In genomic region chr15:69468241-69469121, GRCh38 we compare ENCODE assay signal across 9 cellular contexts. TPM values are rescaled to one million over a fixed set of nuclear protein-coding genes. Genes with fewer than 3 reads are reported as not detected.
DNase-seq lines count a peak whose midpoint lies in the region; ATAC-seq and TF ChIP-seq lines count a peak whose summit lies in the region.
"Had no signal": no experiment of that assay in that cellular context is flagged by ENCODE, and none has a peak within 500 bp of the region (broad histone marks: within the 10 kb centered on the region; RNA-seq: fewer than 3 reads in every experiment).

No MANE protein-coding gene starts in this region.

- H3K4me1 Mint-ChIP-seq in activated CD4-positive, alpha-beta T cell treated with anti-CD3 and anti-CD28 coated beads, Interleukin-2, amount 10 ng/mL, durations not matched to agents 7 days and 5 days, result peaks cover 29% of the 10 kb centered on the region

- CTCF ChIA-PET in activated CD4-positive, alpha-beta T cell treated with anti-CD3 and anti-CD28 coated beads, Interleukin-2, amount 10 ng/mL, durations not matched to agents 7 days and 5 days (lab: Charles Lee), result interaction anchor here (0.9 to 2.7 kb wide), 8 partner anchors 9 to 1044 kb away, joined by 3 to 7 read pairs (median 4); partner anchors contain the start of gene RPLP1

- no peak overlapping the region for H3K4me3 ChIP-seq in GM12865 (ENCODE audit: low read depth, low read length)

- H3K27ac Mint-ChIP-seq in activated CD4-positive, alpha-beta T cell treated with anti-CD3 and anti-CD28 coated beads, Interleukin-2, amount 10 ng/mL, durations not matched to agents 7 days and 5 days, result peak overlapping the region; percentile 85

- ATAC-seq in HG03097 (IDR thresholded peaks at IDR 0.05; ENCODE audit: low FRiP score, unreplicated experiment) (no peak), HG03025 (IDR thresholded peaks at IDR 0.05; ENCODE audit: low FRiP score, unreplicated experiment) (no peak)

- DNase-seq in GM12865 (ENCODE audit: low read depth), result peak; percentile 72
- peak; percentile 93 for DNase-seq in NCI-H2107 treated with DMSO at 0.1 percent for 48 hours (lab: John Stamatoyannopoulos, UW; ENCODE audit: unreplicated experiment)
- peak; percentile 85 for DNase-seq in activated CD4-positive, alpha-beta T cell treated with anti-CD3 and anti-CD28 coated beads, Interleukin-2, amount 10 ng/mL, durations not matched to agents 7 days and 5 days
- peak; percentile 45 for DNase-seq in dermis blood vessel endothelial cell
- DNase-seq in renal cortical epithelial cell (ENCODE audit: low read depth), result peak; percentile 94
- DNase-seq in globus pallidus (ENCODE audit: low spot score), result no peak
- DNase-seq: naive B cell had no signal

- H3K4me3 Mint-ChIP-seq in activated CD4-positive, alpha-beta T cell treated with anti-CD3 and anti-CD28 coated beads, Interleukin-2, amount 10 ng/mL, durations not matched to agents 7 days and 5 days, result no peak overlapping the region
- H3K4me3 Mint-ChIP-seq: naive B cell had no signal

- no peaks in the 10 kb centered on the region for H3K36me3 Mint-ChIP-seq in activated CD4-positive, alpha-beta T cell treated with anti-CD3 and anti-CD28 coated beads, Interleukin-2, amount 10 ng/mL, durations not matched to agents 7 days and 5 days (ENCODE audit: low read depth)
- H3K36me3 Mint-ChIP-seq: naive B cell had no signal

- TF ChIP-seq CTCF in GM12865 (IDR thresholded peaks at IDR 0.05; ENCODE audit: insufficient read depth, low read depth, low read length, missing control alignments), result no peak

- POLR2A ChIA-PET in activated CD4-positive, alpha-beta T cell treated with anti-CD3 and anti-CD28 coated beads, Interleukin-2, amount 10 ng/mL, durations not matched to agents 7 days and 5 days (lab: Charles Lee), result interaction anchor here (0.6 to 0.9 kb wide), 2 partner anchors 17 to 112 kb away, joined by 4 to 6 read pairs; partner anchors contain the start of gene RPLP1

- no peaks in the 10 kb centered on the region for H3K9me3 Mint-ChIP-seq in activated CD4-positive, alpha-beta T cell treated with anti-CD3 and anti-CD28 coated beads, Interleukin-2, amount 10 ng/mL, durations not matched to agents 7 days and 5 days
- H3K9me3 Mint-ChIP-seq: naive B cell had no signal

- peaks cover 20% of the 10 kb centered on the region for H3K27me3 Mint-ChIP-seq in activated CD4-positive, alpha-beta T cell treated with anti-CD3 and anti-CD28 coated beads, Interleukin-2, amount 10 ng/mL, durations not matched to agents 7 days and 5 days

RNA-seq across cellular contexts. Expression of gene RPLP1, which starts 15.9 kb away (rescaled TPM):
- total RNA-seq in activated CD4-positive, alpha-beta T cell treated with anti-CD3 and anti-CD28 coated beads, Interleukin-2, amount 10 ng/mL, durations not matched to agents 7 days and 5 days, result 1,000 to 10,000 TPM; 1,548 to 1,738 TPM
- total RNA-seq in dermis blood vessel endothelial cell (31.0 and 63.8 TPM in 2 replicates), renal cortical epithelial cell (25.3 and 46.9 TPM in 2 replicates)

RNA-seq across cellular contexts. Expression of gene KIF23, which starts 54.3 kb away (rescaled TPM):
- 10 to 100 TPM; 77.8 to 93.1 TPM for total RNA-seq in activated CD4-positive, alpha-beta T cell treated with anti-CD3 and anti-CD28 coated beads, Interleukin-2, amount 10 ng/mL, durations not matched to agents 7 days and 5 days
- total RNA-seq in dermis blood vessel endothelial cell (13.8 and 55.1 TPM in 2 replicates), renal cortical epithelial cell (5.8 and 30.4 TPM in 2 replicates)

Comparison
In these comparisons a context has a peak if more than half of its experiments do, and no peak if none do; other contexts are left out.
1. RNA of gene RPLP1, which starts 15.9 kb away (total RNA-seq): 1,548 to 1,738 TPM in activated CD4-positive, alpha-beta T cell treated with anti-CD3 and anti-CD28 coated beads, Interleukin-2, amount 10 ng/mL, durations not matched to agents 7 days and 5 days; 31.0 to 63.8 TPM in dermis blood vessel endothelial cell and 25.3 to 46.9 TPM in renal cortical epithelial cell; every median in the first group is over 10 times any median in the second.